Comparison of ENCODE assay signal across 22 cellular contexts in the genomic region with DNA sequence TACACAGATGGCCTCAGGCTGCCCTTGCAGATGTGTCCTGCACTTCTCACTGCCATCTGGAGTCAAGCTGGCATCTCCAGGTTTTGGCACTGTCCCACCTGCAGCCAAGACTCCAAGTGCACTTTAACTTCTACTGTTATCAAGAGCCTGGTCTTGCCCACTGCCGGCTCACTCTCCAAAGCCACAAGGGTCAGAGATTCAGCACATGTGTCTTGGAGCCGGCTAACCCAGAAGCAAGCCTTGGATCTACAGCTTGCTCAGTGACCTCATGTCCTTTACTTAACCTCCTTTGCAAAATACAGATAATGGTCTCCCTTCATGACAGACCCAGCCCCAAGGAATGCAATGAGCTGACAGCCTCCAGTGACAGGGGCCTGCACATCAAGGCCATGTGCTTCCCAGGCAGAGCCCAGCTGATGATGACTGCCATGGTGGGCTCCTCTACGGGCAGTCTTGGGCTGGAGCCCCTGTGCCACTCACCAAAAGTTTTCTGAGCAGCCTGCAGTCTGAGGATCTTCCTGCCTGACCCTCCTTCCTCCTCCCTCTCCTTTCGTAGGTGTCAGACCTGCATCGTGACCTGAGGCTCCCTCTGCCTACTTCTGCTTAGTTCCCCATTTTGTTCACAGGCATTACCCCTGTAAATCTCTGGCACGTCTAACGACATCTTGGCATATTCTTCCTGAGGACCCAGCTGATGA. TPM values are rescaled to one million over a fixed set of nuclear protein-coding genes. Genes with fewer than 3 reads are reported as not detected.
DNase-seq lines count a peak whose midpoint lies in the region; ATAC-seq and TF ChIP-seq lines count a peak whose summit lies in the region.
"Had no signal": no experiment of that assay in that cellular context is flagged by ENCODE, and none has a peak within 500 bp of the region (broad histone marks: within the 10 kb centered on the region; RNA-seq: fewer than 3 reads in every experiment).

No MANE protein-coding gene starts in this region.

- no peak overlapping the region for H3K4me3 Mint-ChIP-seq in natural killer cell treated with Interleukin-12 subunit alpha and Interleukin-12 subunit beta and Interleukin-15 and Interleukin-18, amount 100 ng/mL, for 72 hours

- H3K9me3 Mint-ChIP-seq in natural killer cell treated with Interleukin-12 subunit alpha and Interleukin-12 subunit beta and Interleukin-15 and Interleukin-18, amount 100 ng/mL, for 72 hours = no peaks in the 10 kb centered on the region

- H3K9me2 ChIP-seq in SK-N-SH = no peaks in the 10 kb centered on the region

- H3K4me1 ChIP-seq in SK-N-SH (ENCODE audit: control insufficient read depth in 1 of 2, insufficient read depth in 2 of 2, low read depth in 1 of 2, low read length in 1 of 2) = peaks cover 0 to 12% of the 10 kb centered on the region in 2 experiments; a peak in 1 of 4 replicates

- H2AFZ ChIP-seq in SK-N-SH (ENCODE audit: low read depth) = no peak overlapping the region

- no peak for TF ChIP-seq EP300 in SK-N-SH (IDR thresholded peaks at IDR 0.05; ENCODE audit: borderline replicate concordance in 1 of 2, low read depth in 1 of 2, low read length in 1 of 2)

- DNase-seq in SK-N-SH (no peak), DMS 273 treated with DMSO at 0.1 percent for 48 hours (lab: John Stamatoyannopoulos, UW) (peak; percentile 26), NCI-H524 (lab: John Stamatoyannopoulos, UW) (peak; percentile 50 to 85), myocyte (ENCODE audit: low read depth) (peak; percentile 69)
- no peak for DNase-seq in activated CD8-positive, alpha-beta memory T cell treated with anti-CD3 and anti-CD28 coated beads for 24 hours
- no peak for DNase-seq in natural killer cell treated with Interleukin-12 subunit alpha and Interleukin-12 subunit beta and Interleukin-15 and Interleukin-18, amount 100 ng/mL, for 72 hours (ENCODE audit: low spot score)
- DNase-seq: GOT3, HCEC 1CT, Karpas-422, NCI-H1092 treated with DMSO at 0.1 percent for 48 hours, NCI-H1436 treated with DMSO at 0.1 percent for 48 hours, NCI-H2029, NCI-H226, NCI-H510A treated with DMSO at 0.1 percent for 48 hours, NCI-H82, SJCRH30, SW 1271 had no signal

- no peak overlapping the region for H3K9ac ChIP-seq in SK-N-SH

- no peak overlapping the region for H3K4me3 ChIP-seq in SK-N-SH (ENCODE audit: low read depth in 2 of 2, low read length in 1 of 2)
- H3K4me3 ChIP-seq: SJCRH30 had no signal

- no peak overlapping the region for H3K27ac ChIP-seq in SK-N-SH (ENCODE audit: low read depth in 2 of 2, low read length in 1 of 2)
- H3K27ac ChIP-seq: SJCRH30 had no signal

- no peak for TF ChIP-seq RAD21 in SK-N-SH (IDR thresholded peaks at IDR 0.05; ENCODE audit: low read length)

- 72% methylated on average over 5 of the region's 7 CpGs for WGBS in SK-N-SH (ENCODE audit: low lambda C conversion rate)

- no peaks in the 10 kb centered on the region for H3K9me3 ChIP-seq in SK-N-SH
- H3K9me3 ChIP-seq: SJCRH30 had no signal

- H3K27me3 ChIP-seq in SK-N-SH (ENCODE audit: insufficient read depth) = no peaks in the 10 kb centered on the region
- H3K27me3 ChIP-seq: SJCRH30 had no signal

- POLR2A ChIA-PET in SK-N-SH (lab: Yijun Ruan, JAX) = no interaction called here

- H3K36me3 ChIP-seq in SK-N-SH (replicated peaks in 1 of 2; ENCODE audit: control insufficient read depth in 1 of 2, insufficient read depth in 2 of 2, low read length in 1 of 2) = no peaks in the 10 kb centered on the region
- H3K36me3 ChIP-seq: SJCRH30 had no signal

- no peaks in the 10 kb centered on the region for H3K79me2 ChIP-seq in SK-N-SH (ENCODE audit: insufficient read depth)

- H3K4me2 ChIP-seq in SK-N-SH = no peak overlapping the region

- no peaks in the 10 kb centered on the region for H4K20me1 ChIP-seq in SK-N-SH (ENCODE audit: insufficient read depth)

- H3K27me3 Mint-ChIP-seq in natural killer cell treated with Interleukin-12 subunit alpha and Interleukin-12 subunit beta and Interleukin-15 and Interleukin-18, amount 100 ng/mL, for 72 hours = peaks cover 0 to 20% of the 10 kb centered on the region in 2 donors

- no peaks in the 10 kb centered on the region for H3F3A ChIP-seq in SK-N-SH (replicated peaks; ENCODE audit: insufficient read depth)

- peaks cover 11 to 15% of the 10 kb centered on the region in 2 donors for H3K4me1 Mint-ChIP-seq in natural killer cell treated with Interleukin-12 subunit alpha and Interleukin-12 subunit beta and Interleukin-15 and Interleukin-18, amount 100 ng/mL, for 72 hours (ENCODE audit: low read depth in 2 of 2)

- ATAC-seq in SK-N-SH treated with all-trans-retinoic acid at 6 μM for 48 hours (no peak), HG02678 (IDR thresholded peaks at IDR 0.05; ENCODE audit: unreplicated experiment) (no peak)
- ATAC-seq in natural killer cell treated with Interleukin-12 subunit alpha and Interleukin-12 subunit beta and Interleukin-15 and Interleukin-18, amount 100 ng/mL, for 72 hours = no peak
- ATAC-seq: Panc1 had no signal

- CTCF ChIA-PET in SK-N-SH (lab: Yijun Ruan, JAX) = interaction anchor here (0.8 to 34.0 kb wide), 4 partner anchors 10 to 44 kb away, joined by 3 to 872 read pairs (median 22); a partner anchor contains a TSS

- no peak for TF ChIP-seq CTCF in SK-N-SH (IDR thresholded peaks at IDR 0.05)

- H3K36me3 Mint-ChIP-seq in natural killer cell treated with Interleukin-12 subunit alpha and Interleukin-12 subunit beta and Interleukin-15 and Interleukin-18, amount 100 ng/mL, for 72 hours = no peaks in the 10 kb centered on the region
- H3K36me3 Mint-ChIP-seq: IgD-negative memory B cell had no signal

- no peak overlapping the region for H3K27ac Mint-ChIP-seq in natural killer cell treated with Interleukin-12 subunit alpha and Interleukin-12 subunit beta and Interleukin-15 and Interleukin-18, amount 100 ng/mL, for 72 hours

TF ChIP-seq in SK-N-SH treated with all-trans-retinoic acid at 6 μM for 48 hours, 23 proteins besides CTCF, POLR2A, EP300 and RAD21:
- TF ChIP-seq ARNTL (CRISPR knock-in tag; IDR thresholded peaks at IDR 0.05; ENCODE audit: borderline replicate concordance, low read depth) = no peak
- no peak for TF ChIP-seq ZNF565 (CRISPR knock-in tag; conservative IDR thresholded peaks at IDR 0.05; ENCODE audit: low read depth)
- TF ChIP-seq GLIS3 (CRISPR knock-in tag; IDR thresholded peaks at IDR 0.05) = no peak
- no peak for TF ChIP-seq TOX (CRISPR knock-in tag; IDR thresholded peaks at IDR 0.05; ENCODE audit: borderline replicate concordance)
- peak; percentile 25; the same call in 1 of the 2 replicates for TF ChIP-seq TCF4 (CRISPR knock-in tag; IDR thresholded peaks at IDR 0.05; ENCODE audit: borderline replicate concordance)

TF ChIP-seq in SK-N-SH, 30 proteins besides CTCF, POLR2A, EP300 and RAD21:
- no peak for TF ChIP-seq JUND (IDR thresholded peaks at IDR 0.05)
- TF ChIP-seq, protein P1, sequence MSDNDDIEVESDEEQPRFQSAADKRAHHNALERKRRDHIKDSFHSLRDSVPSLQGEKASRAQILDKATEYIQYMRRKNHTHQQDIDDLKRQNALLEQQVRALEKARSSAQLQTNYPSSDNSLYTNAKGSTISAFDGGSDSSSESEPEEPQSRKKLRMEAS (IDR thresholded peaks at IDR 0.05; ENCODE audit: low read depth) = no peak

RNA-seq across cellular contexts. Expression of a gene that starts 9.0 kb away (rescaled TPM):
- polyA plus RNA-seq in SK-N-SH (2012; rRNA removed) = 0.05 TPM in 2 replicates
- 0.01 TPM in 1 of 2 replicates, not detected in the other for polyA plus RNA-seq in SK-N-SH (2012; cell fraction: cytosol; rRNA removed)
- polyA plus RNA-seq in SK-N-SH (2012; cell fraction: nucleus; rRNA removed) = 0.15 and 0.30 TPM in 2 replicates
- 0.05 TPM in 1 of 2 replicates, not detected in the other for total RNA-seq in myocyte
- 0.06 TPM for polyA plus RNA-seq in myocyte (2012)
- not detected for total RNA-seq in natural killer cell treated with Interleukin-12 subunit alpha and Interleukin-12 subunit beta and Interleukin-15 and Interleukin-18, amount 100 ng/mL, for 72 hours
- total RNA-seq: SJCRH30 had no signal
- polyA plus RNA-seq: IgD-negative memory B cell had no signal

RNA-seq across cellular contexts. Expression of a gene that starts 42.5 kb away (rescaled TPM):
- 0.03 TPM in 1 of 2 replicates, not detected in the other for polyA plus RNA-seq in SK-N-SH (2012; rRNA removed)
- polyA plus RNA-seq in SK-N-SH (2012; cell fraction: cytosol; rRNA removed) = not detected in 2 replicates
- 0.01 TPM in 1 of 2 replicates, not detected in the other for polyA plus RNA-seq in SK-N-SH (2012; cell fraction: nucleus; rRNA removed)
- total RNA-seq in myocyte = not detected in 2 replicates
- polyA plus RNA-seq in myocyte (2012) = 0.09 TPM
- not detected for total RNA-seq in natural killer cell treated with Interleukin-12 subunit alpha and Interleukin-12 subunit beta and Interleukin-15 and Interleukin-18, amount 100 ng/mL, for 72 hours
- total RNA-seq: MCF 10A had no signal
- polyA plus RNA-seq: IgD-negative memory B cell had no signal

Comparison
In these comparisons a context has a peak if more than half of its experiments do, and no peak if none do; other contexts are left out.
1. DNase-seq: peak in DMS 273 treated with DMSO at 0.1 percent for 48 hours (single experiment), NCI-H524 (2 of 2) and myocyte (single experiment); none in SK-N-SH (single experiment), activated CD8-positive, alpha-beta memory T cell treated with anti-CD3 and anti-CD28 coated beads for 24 hours (single experiment) and natural killer cell treated with Interleukin-12 subunit alpha and Interleukin-12 subunit beta and Interleukin-15 and Interleukin-18, amount 100 ng/mL, for 72 hours (single experiment).